Comparison of ENCODE assay signal across 13 cellular contexts in the genomic region with DNA sequence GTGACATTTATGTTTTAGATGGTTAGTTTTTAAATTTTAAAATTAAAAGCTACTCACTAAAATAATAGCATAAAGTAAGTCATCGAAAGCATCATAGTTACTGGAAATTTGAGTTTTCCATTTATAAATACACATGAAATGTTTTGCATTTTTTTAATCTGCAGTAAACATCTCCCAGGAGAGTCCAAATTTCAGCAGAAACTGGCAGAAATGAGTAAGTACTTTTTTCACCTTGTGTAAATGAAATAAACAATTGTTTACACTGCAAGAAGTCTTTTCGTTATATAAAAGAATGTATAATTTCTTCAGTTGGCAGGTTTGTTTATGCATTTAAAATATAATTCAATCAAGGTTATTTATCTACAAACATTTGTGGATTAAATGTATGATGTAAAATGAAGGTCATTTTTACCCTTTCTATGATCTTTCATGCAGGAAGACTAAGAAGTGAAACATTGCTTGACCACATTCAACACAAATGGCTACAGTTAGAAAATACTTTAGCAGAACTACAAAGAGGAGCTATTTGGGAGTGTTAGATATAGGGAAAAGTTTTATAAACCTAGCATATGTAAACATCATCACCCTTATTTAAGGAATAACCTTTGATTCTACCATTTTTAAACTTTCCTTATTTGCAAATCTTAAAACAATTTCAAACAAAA. TPM values are rescaled to one million over a fixed set of nuclear protein-coding genes. Genes with fewer than 3 reads are reported as not detected.
DNase-seq lines count a peak whose midpoint lies in the region; ATAC-seq, FAIRE-seq and TF ChIP-seq lines count a peak whose summit lies in the region.
"Had no signal": no experiment of that assay in that cellular context is flagged by ENCODE, and none has a peak within 500 bp of the region (broad histone marks: within the 10 kb centered on the region; RNA-seq: fewer than 3 reads in every experiment).

No MANE protein-coding gene starts in this region.

- H3K36me3 ChIP-seq in WERI-Rb-1, result no peaks in the 10 kb centered on the region

- peak; percentile 57 for ATAC-seq in GM19043 (IDR thresholded peaks at IDR 0.05; ENCODE audit: low read depth, unreplicated experiment)
- ATAC-seq in HG03066 (IDR thresholded peaks at IDR 0.05; ENCODE audit: low read depth, unreplicated experiment), result peak; percentile 57
- ATAC-seq in GM19324 (IDR thresholded peaks at IDR 0.05; ENCODE audit: low FRiP score, unreplicated experiment), result no peak
- ATAC-seq in left colon, result no peak
- ATAC-seq: activated naive CD8-positive, alpha-beta T cell treated with anti-CD3 and anti-CD28 coated beads, Interleukin-2, amount 50 U/mL, for 24 hours had no signal

- DNase-seq in dorsolateral prefrontal cortex, result no peak
- no peak for DNase-seq in WERI-Rb-1
- DNase-seq in left colon, result no peak
- no peak for DNase-seq in NCI-H345 treated with DMSO at 0.1 percent for 48 hours (lab: John Stamatoyannopoulos, UW; ENCODE audit: unreplicated experiment)
- DNase-seq: activated CD4-positive, alpha-beta T cell treated with anti-CD3 and anti-CD28 coated beads for 1 hour; activated naive CD8-positive, alpha-beta T cell treated with anti-CD3 and anti-CD28 coated beads, Interleukin-2, amount 50 U/mL, for 24 hours; activated T-cell treated with anti-CD3 and anti-CD28 coated beads, Interleukin-2, amount 50 U/mL, for 24 hours; glutamatergic neuron; T-helper 1 cell had no signal

- H3K27me3 ChIP-seq in dorsolateral prefrontal cortex (no peaks in the 10 kb centered on the region), WERI-Rb-1 (ENCODE audit: insufficient read depth, low read depth, severe bottlenecking) (no peaks in the 10 kb centered on the region)

- H3K9me3 ChIP-seq in WERI-Rb-1 (ENCODE audit: severe bottlenecking), result no peaks in the 10 kb centered on the region

- intact Hi-C loops in dorsolateral prefrontal cortex (cut with DNase I), result no loop called here
- intact Hi-C loops in left colon (cut with DNase I, micrococcal nuclease), result no loop called here

- H3K27ac ChIP-seq in dorsolateral prefrontal cortex, result peak overlapping the region in 37 of 59 donors; percentile 1 to 78 (median 35)
- H3K27ac ChIP-seq in WERI-Rb-1, result no peak overlapping the region

- no peak for TF ChIP-seq CTCF in dorsolateral prefrontal cortex (IDR thresholded peaks at IDR 0.05 in 54 of 56, conservative IDR thresholded peaks at IDR 0.05 in 2 of 56; ENCODE audit: low read depth in 1 of 56, partially characterized antibody in 56 of 56)
- TF ChIP-seq CTCF in WERI-Rb-1 (IDR thresholded peaks at IDR 0.05; ENCODE audit: low read depth, low read length), result no peak

- H3K4me3 ChIP-seq in dorsolateral prefrontal cortex (peak overlapping the region in 23 of 59 donors; percentile 1 to 52 (median 24)), WERI-Rb-1 (ENCODE audit: low read depth, low read length) (no peak overlapping the region)

- peak; percentile 21 for FAIRE-seq in G401.6 (lab: Jason Lieb, UNC)

RNA-seq across cellular contexts. Expression of a gene that starts 55.6 kb away (rescaled TPM):
- total RNA-seq in dorsolateral prefrontal cortex (10 to 100 TPM in 100 of 120 experiments, 1 to 10 TPM in 20; 7.7 to 20.0 (median 11.9) TPM), left colon (1 to 10 TPM; 4.6 to 6.7 TPM)

Comparison
In these comparisons a context has a peak if more than half of its experiments do, and no peak if none do; other contexts are left out.
1. ATAC-seq: peak in GM19043 (single experiment) and HG03066 (single experiment); none in GM19324 (single experiment) and left colon (single experiment).